Comparison of ENCODE assay signal across 20 cellular contexts in the genomic region with DNA sequence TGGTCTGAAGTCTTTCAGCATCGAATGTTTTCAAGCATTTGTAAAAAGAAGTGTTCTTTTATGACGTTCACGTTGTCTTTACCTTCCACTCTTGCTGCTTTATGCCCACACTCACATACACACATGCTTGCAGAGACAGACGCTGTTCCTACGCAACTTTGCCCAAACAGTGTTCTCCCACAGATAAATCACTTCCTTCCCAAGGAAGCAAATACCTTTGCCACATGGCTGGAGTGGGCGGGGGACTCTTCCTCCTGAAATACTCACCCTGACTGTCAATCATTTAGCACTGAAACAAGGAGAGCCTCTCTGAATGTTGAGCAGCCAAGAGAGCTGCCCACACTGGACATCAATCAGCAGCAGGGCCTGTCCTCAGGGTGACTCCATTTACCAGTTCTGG.
"Had no signal": no experiment of that assay in that cellular context is flagged by ENCODE, and none has a peak within 500 bp of the region (broad histone marks: within the 10 kb centered on the region; RNA-seq: fewer than 3 reads in every experiment).

No MANE protein-coding gene starts in this region.

- H3K36me3 ChIP-seq: heart left ventricle, left ventricle myocardium inferior, lower lobe of right lung, spleen, tibial artery, upper lobe of right lung, vagina had no signal

- H3K36me3 Mint-ChIP-seq: naive B cell; stimulated activated memory B cell treated with anti-CD40 and anti-IgM and Interleukin-4, amounts not matched to agents 10 μg/mL and 1 μg/mL and 100 μg/mL, for 72 hours had no signal

- H3K4me1 Mint-ChIP-seq: naive B cell; nephron; stimulated activated memory B cell treated with anti-CD40 and anti-IgM and Interleukin-4, amounts not matched to agents 10 μg/mL and 1 μg/mL and 100 μg/mL, for 72 hours had no signal

- DNase-seq: dermis blood vessel endothelial cell; endodermal cell; heart left ventricle; hippocampal formation; left ventricle myocardium inferior; lower lobe of right lung; mesenchymal stem cell; naive B cell; occipital lobe; psoas muscle; spleen; stimulated activated CD4-positive, alpha-beta T cell treated with anti-CD3 and anti-CD28 coated beads, Interleukin-15, amount 100 ng/mL, for 24 hours; stimulated activated CD4-positive, alpha-beta T cell treated with anti-CD3 and anti-CD28 coated beads, Interleukin-1b, Interleukin-23, amount 100 ng/mL, for 48 hours; stimulated activated CD4-positive, alpha-beta T cell treated with anti-CD3 and anti-CD28 coated beads, Interleukin-4, amount 100 ng/mL, for 24 hours; tibial artery; upper lobe of right lung had no signal

- H3K4me3 Mint-ChIP-seq: endodermal cell; naive B cell; nephron; stimulated activated memory B cell treated with anti-CD40 and anti-IgM and Interleukin-4, amounts not matched to agents 10 μg/mL and 1 μg/mL and 100 μg/mL, for 72 hours; stimulated activated naive CD8-positive, alpha-beta T cell treated with anti-CD3 and anti-CD28 coated beads, Interleukin-15, Interleukin-2, amounts not matched to agents 100 ng/mL and 50 ng/mL, for 24 hours had no signal

- H3K4me3 ChIP-seq: heart left ventricle, left ventricle myocardium inferior, lower lobe of right lung, psoas muscle, spleen, tibial artery, upper lobe of right lung, vagina had no signal

- H3K27me3 ChIP-seq: spleen, upper lobe of right lung, vagina had no signal

- H3K27ac Mint-ChIP-seq: endodermal cell; naive B cell; nephron; stimulated activated memory B cell treated with anti-CD40 and anti-IgM and Interleukin-4, amounts not matched to agents 10 μg/mL and 1 μg/mL and 100 μg/mL, for 72 hours; stimulated activated naive CD8-positive, alpha-beta T cell treated with anti-CD3 and anti-CD28 coated beads, Interleukin-15, Interleukin-2, amounts not matched to agents 100 ng/mL and 50 ng/mL, for 24 hours had no signal

- H3K4me1 ChIP-seq: heart left ventricle, left ventricle myocardium inferior, lower lobe of right lung, psoas muscle, spleen, tibial artery, upper lobe of right lung, vagina had no signal

- H3K27ac ChIP-seq: heart left ventricle, left ventricle myocardium inferior, lower lobe of right lung, psoas muscle, spleen, tibial artery, upper lobe of right lung, vagina had no signal

- H3K9me3 Mint-ChIP-seq: endodermal cell, nephron had no signal

- H3K9me3 ChIP-seq: heart left ventricle, lower lobe of right lung, psoas muscle, spleen, tibial artery, upper lobe of right lung, vagina had no signal

- H3K27me3 Mint-ChIP-seq: naive B cell; stimulated activated memory B cell treated with anti-CD40 and anti-IgM and Interleukin-4, amounts not matched to agents 10 μg/mL and 1 μg/mL and 100 μg/mL, for 72 hours; stimulated activated naive CD8-positive, alpha-beta T cell treated with anti-CD3 and anti-CD28 coated beads, Interleukin-15, Interleukin-2, amounts not matched to agents 100 ng/mL and 50 ng/mL, for 24 hours had no signal
